1 cellular context compared by ENCODE assay signal in genomic region chr7:152025077-152025936, GRCh38.
TF ChIP-seq lines count a peak whose summit lies in the region.

GALNT11 (plus strand) TSS chr7:152025674; CDS start chr7:152094228, 68,554 bp downstream.

TF ChIP-seq in K562, 482 proteins besides CTCF, POLR2A, EP300 and RAD21 (continued from another document and continues in another):
- TF ChIP-seq MGA (IDR thresholded peaks at IDR 0.05) (peak; percentile 87), SNAPC5 (CRISPR knock-in tag; IDR thresholded peaks at IDR 0.05) (no peak), ZNF133 (CRISPR knock-in tag; IDR thresholded peaks at IDR 0.05) (0 out of 2 replicates have a peak, but pooled peaks have one; percentile 11), IRF9 (tag; IDR thresholded peaks at IDR 0.05) (no peak), FOSL1 (tag; conservative IDR thresholded peaks at IDR 0.05) (peak; percentile 73), SMARCB1 (IDR thresholded peaks at IDR 0.05; ENCODE audit: insufficient read length, low read depth) (no peak), NR0B1 (IDR thresholded peaks at IDR 0.05; ENCODE audit: partially characterized antibody) (no peak), MCM3 (IDR thresholded peaks at IDR 0.05) (no peak), SNIP1 (IDR thresholded peaks at IDR 0.05; ENCODE audit: low read depth) (no peak), CEBPG (CRISPR knock-in tag; IDR thresholded peaks at IDR 0.05) (peak; percentile 85), CEBPG (tag; conservative IDR thresholded peaks at IDR 0.05 in 1 of 2, IDR thresholded peaks at IDR 0.05 in 1 of 2) (peak; percentile 91 to 96), ASH1L (IDR thresholded peaks at IDR 0.05; ENCODE audit: borderline replicate concordance, low read depth, partially characterized antibody) (peak; percentile 49), ZKSCAN3 (CRISPR knock-in tag; IDR thresholded peaks at IDR 0.05) (no peak), CTCFL (IDR thresholded peaks at IDR 0.05; ENCODE audit: borderline replicate concordance, insufficient read depth, low read depth, low read length, poor library complexity, severe bottlenecking) (peak; percentile 78), HBP1 (CRISPR knock-in tag; IDR thresholded peaks at IDR 0.05) (no peak), PHF20 (IDR thresholded peaks at IDR 0.05; ENCODE audit: partially characterized antibody) (peak; percentile 68), HMGXB4 (CRISPR knock-in tag; IDR thresholded peaks at IDR 0.05) (peak; percentile 70; the same call in 1 of the 2 replicates), TFAP4 (CRISPR knock-in tag; IDR thresholded peaks at IDR 0.05; ENCODE audit: borderline replicate concordance) (peak; percentile 81), HNRNPL (IDR thresholded peaks at IDR 0.05; ENCODE audit: low read depth, low read length) (no peak), KLF1 (tag; IDR thresholded peaks at IDR 0.05) (no peak), ZBTB11 (CRISPR knock-in tag; IDR thresholded peaks at IDR 0.05) (no peak), NCOA2 (IDR thresholded peaks at IDR 0.05; ENCODE audit: partially characterized antibody in 2 of 2) (no peak), PCBP1 (IDR thresholded peaks at IDR 0.05; ENCODE audit: low read depth, low read length, poor library complexity, severe bottlenecking) (no peak), NFATC3 (IDR thresholded peaks at IDR 0.05) (no peak), ETV6 (IDR thresholded peaks at IDR 0.05; ENCODE audit: borderline replicate concordance in 1 of 2, low read depth in 2 of 2, low read length in 1 of 2) (no peak), ETV6 (CRISPR knock-in tag; IDR thresholded peaks at IDR 0.05; ENCODE audit: borderline replicate concordance) (no peak)
